Comparison of ENCODE assay signal across 14 cellular contexts in genomic region chr7:138244606-138245005, GRCh38.
DNase-seq lines count a peak whose midpoint lies in the region; ATAC-seq, FAIRE-seq and TF ChIP-seq lines count a peak whose summit lies in the region.
"Had no signal": no experiment of that assay in that cellular context is flagged by ENCODE, and none has a peak within 500 bp of the region (broad histone marks: within the 10 kb centered on the region; RNA-seq: fewer than 3 reads in every experiment).

No MANE protein-coding gene starts in this region.

- H3K27ac ChIP-seq in H1 (ENCODE audit: low read depth, low read length): peak overlapping the region; percentile 64; the same call in 1 of the 2 replicates
- H3K27ac ChIP-seq in right lobe of liver: peak overlapping the region in 2 of 3 donors; percentile 69 to 70

- 88% methylated on average over 5 of the region's 5 CpGs; no CpG with 5 or more reads in 1 of the 2 experiments for WGBS in H1 (ENCODE audit: extremely low coverage in 1 of 2, insufficient coverage in 1 of 2, insufficient read length in 1 of 2, insufficient replicate concordance in 2 of 2, low coverage in 1 of 2, low lambda C conversion rate in 2 of 2, missing lambda C conversion rate in 1 of 2), 2 experiments
- WGBS in right lobe of liver (ENCODE audit: insufficient coverage, low coverage, low lambda C conversion rate, missing lambda C conversion rate): 63% methylated on average over 5 of the region's 5 CpGs

- H3K9me3 ChIP-seq in H1 (ENCODE audit: insufficient read depth in 2 of 2, low read depth in 1 of 2, low read length in 1 of 2) (no peaks in the 10 kb centered on the region), right lobe of liver (peaks cover 0 to 3% (median 0%) of the 10 kb centered on the region in 4 donors)

- H3K18ac ChIP-seq in H1 (ENCODE audit: extremely low read depth, low read length): peak overlapping the region; percentile 99; the same call in 1 of the 2 replicates

- no peaks in the 10 kb centered on the region for H3K79me1 ChIP-seq in H1 (ENCODE audit: low read depth, low read length)

- ATAC-seq in right lobe of liver: no peak
- no peak for ATAC-seq in HG02884 (IDR thresholded peaks at IDR 0.05; ENCODE audit: unreplicated experiment)
- no peak for ATAC-seq in GM18870 (IDR thresholded peaks at IDR 0.05; ENCODE audit: unreplicated experiment)
- ATAC-seq: HCT116 had no signal

- FAIRE-seq in H1 (lab: Jason Lieb, UNC): no peak

- H3K27me3 Mint-ChIP-seq in HFFc6 (ENCODE audit: insufficient read depth) (no peaks in the 10 kb centered on the region), type B pancreatic cell (no peaks in the 10 kb centered on the region)
- H3K27me3 Mint-ChIP-seq: CD4-positive, alpha-beta T cell had no signal

- no peaks in the 10 kb centered on the region for H3K79me2 ChIP-seq in H1 (ENCODE audit: control insufficient read depth in 1 of 2, insufficient read depth in 2 of 2, low read length in 2 of 2)

- H3K36me3 ChIP-seq in H1 (ENCODE audit: control insufficient read depth in 2 of 4, insufficient read depth in 4 of 4, low read length in 3 of 4) (no peaks in the 10 kb centered on the region), right lobe of liver (no peaks in the 10 kb centered on the region)

- intact Hi-C loops in right lobe of liver (cut with DNase I): no loop called here

- H3K14ac ChIP-seq in H1 (ENCODE audit: insufficient read length): peak overlapping the region; percentile 19

- TF ChIP-seq POLR2A in H1 (IDR thresholded peaks at IDR 0.05; ENCODE audit: control extremely low read depth in 1 of 2, low read depth in 2 of 2, low read length in 2 of 2): no peak
- TF ChIP-seq POLR2A in right lobe of liver (IDR thresholded peaks at IDR 0.05): no peak

- H3K4me1 Mint-ChIP-seq in HFFc6 (ENCODE audit: low read depth): peaks cover 30% of the 10 kb centered on the region; the same call in 1 of the 2 replicates
- peaks cover 41% of the 10 kb centered on the region for H3K4me1 Mint-ChIP-seq in type B pancreatic cell (ENCODE audit: unreplicated experiment)

- H3K4ac ChIP-seq in H1 (replicated peaks; ENCODE audit: insufficient read length, low read depth, low read length): peak overlapping the region; percentile 95

- H3K4me2 ChIP-seq in H1 (ENCODE audit: insufficient read depth in 1 of 2, low read depth in 2 of 2, low read length in 2 of 2): no peak overlapping the region

- H2BK5ac ChIP-seq in H1 (ENCODE audit: low read depth, low read length): peak overlapping the region; percentile 99

- H3K9ac ChIP-seq in H1 (replicated peaks in 1 of 4; ENCODE audit: extremely low read depth in 1 of 4, low read depth in 3 of 4, low read length in 3 of 4): no peak overlapping the region

- H3K4me3 ChIP-seq in H1 (ENCODE audit: extremely low read depth in 1 of 4, insufficient read depth in 2 of 4, low read depth in 3 of 4, low read length in 4 of 4): no peak overlapping the region
- H3K4me3 ChIP-seq in right lobe of liver: no peak overlapping the region

- H3K27me3 ChIP-seq in H1 (replicated peaks in 1 of 4; ENCODE audit: control insufficient read depth in 3 of 4, extremely low read depth in 1 of 4, insufficient read depth in 3 of 4, low read length in 3 of 4): no peaks in the 10 kb centered on the region
- no peaks in the 10 kb centered on the region for H3K27me3 ChIP-seq in right lobe of liver

- peaks cover 9% of the 10 kb centered on the region for H3K9me3 Mint-ChIP-seq in HFFc6
- peaks cover 14% of the 10 kb centered on the region for H3K9me3 Mint-ChIP-seq in type B pancreatic cell

- TF ChIP-seq EP300 in H1 (IDR thresholded peaks at IDR 0.05; ENCODE audit: borderline replicate concordance in 1 of 2, low read depth in 2 of 2, low read length in 2 of 2): no peak

- H3K4me1 ChIP-seq in H1 (replicated peaks in 1 of 4; ENCODE audit: control insufficient read depth in 3 of 4, insufficient read depth in 4 of 4, low read length in 3 of 4): peaks cover 3 to 20% (median 11%) of the 10 kb centered on the region in 4 experiments; a peak in 6 of 7 replicates
- peaks cover 0 to 39% (median 10%) of the 10 kb centered on the region in 4 donors for H3K4me1 ChIP-seq in right lobe of liver

- no peak overlapping the region for H2BK15ac ChIP-seq in H1 (ENCODE audit: low read length)

- no peaks in the 10 kb centered on the region for H3K23me2 ChIP-seq in H1 (ENCODE audit: low read depth, low read length)

- POLR2A ChIA-PET in H1 (lab: Charles Lee; ENCODE audit: partially characterized antibody): interaction anchor here (0.9 to 2.0 kb wide), 7 partner anchors 11 to 266 kb away, joined by 3 to 9 read pairs (median 5); partner anchors contain the start of gene TRIM24

- H2BK120ac ChIP-seq in H1 (replicated peaks; ENCODE audit: low read depth, low read length): peak overlapping the region; percentile 99

- H3K56ac ChIP-seq in H1 (replicated peaks; ENCODE audit: insufficient read length, low read depth, low read length): peak overlapping the region; percentile 51

- H4K8ac ChIP-seq in H1 (ENCODE audit: extremely low read depth, insufficient read depth, low read length): no peak overlapping the region

- CTCF ChIA-PET in H1 (lab: Charles Lee; ENCODE audit: partially characterized antibody): no interaction called here

- TF ChIP-seq CTCF in HFFc6 (IDR thresholded peaks at IDR 0.05) (no peak), H1 (IDR thresholded peaks at IDR 0.05; ENCODE audit: control extremely low read depth in 1 of 3, insufficient read depth in 1 of 3, low read depth in 1 of 3, low read length in 3 of 3) (no peak), right lobe of liver (IDR thresholded peaks at IDR 0.05) (no peak), type B pancreatic cell (conservative IDR thresholded peaks at IDR 0.05) (no peak)

- no peak for DNase-seq in HFFc6
- no peak for DNase-seq in H1 (ENCODE audit: low read depth in 1 of 2, low spot score in 2 of 2)
- DNase-seq in right lobe of liver: no peak
- no peak for DNase-seq in type B pancreatic cell (ENCODE audit: extremely low spot score, unreplicated experiment)
- DNase-seq in NCI-H510A treated with DMSO at 0.1 percent for 48 hours (lab: John Stamatoyannopoulos, UW): no peak
- DNase-seq: CD4-positive, alpha-beta T cell; MV-4-11; NCI-H1417; NCI-H187 treated with DMSO at 0.1 percent for 48 hours; NK-92 treated with Interleukin-12 subunit alpha and Interleukin-12 subunit beta, amount 100 ng/mL, for 24 hours; SHP77 treated with DMSO at 0.1 percent for 48 hours had no signal

- H3K23ac ChIP-seq in H1 (ENCODE audit: insufficient read length): no peak overlapping the region

- H2BK20ac ChIP-seq in H1 (ENCODE audit: low read length): peak overlapping the region; percentile 96; the same call in 1 of the 2 replicates

- peak overlapping the region; percentile 97 for H4K91ac ChIP-seq in H1 (replicated peaks; ENCODE audit: insufficient read length, low read length)

- peak overlapping the region; percentile 34; the same call in 1 of the 2 replicates for H3K4me3 Mint-ChIP-seq in HFFc6
- H3K4me3 Mint-ChIP-seq in type B pancreatic cell: no peak overlapping the region
- H3K4me3 Mint-ChIP-seq: CD4-positive, alpha-beta T cell had no signal

- H2AK5ac ChIP-seq in H1 (ENCODE audit: low read depth, low read length): peak overlapping the region; percentile 91

- H3K27ac Mint-ChIP-seq in HFFc6: no peak overlapping the region; the same call in 1 of the 2 replicates
- peak overlapping the region; percentile 83 for H3K27ac Mint-ChIP-seq in type B pancreatic cell
- H3K27ac Mint-ChIP-seq: CD4-positive, alpha-beta T cell had no signal

- no peaks in the 10 kb centered on the region for H4K20me1 ChIP-seq in H1 (replicated peaks in 1 of 2; ENCODE audit: control insufficient read depth in 1 of 2, insufficient read depth in 2 of 2, low read length in 2 of 2)

- no peak for TF ChIP-seq RAD21 in H1 (IDR thresholded peaks at IDR 0.05 in 1 of 2, conservative IDR thresholded peaks at IDR 0.05 in 1 of 2; ENCODE audit: low read depth in 2 of 2, low read length in 2 of 2)

- peak overlapping the region; percentile 63 for H4K5ac ChIP-seq in H1 (ENCODE audit: insufficient read length, low read depth, low read length)

- no peak overlapping the region for H2AFZ ChIP-seq in H1 (ENCODE audit: low read length)

- H3K36me3 Mint-ChIP-seq in HFFc6 (ENCODE audit: low read depth) (peaks cover 7% of the 10 kb centered on the region; the same call in 1 of the 2 replicates), type B pancreatic cell (peaks cover 10% of the 10 kb centered on the region)

- peak overlapping the region; percentile 98 for H2BK12ac ChIP-seq in H1 (ENCODE audit: low read depth, low read length)

TF ChIP-seq in H1, 55 proteins besides CTCF, POLR2A, EP300 and RAD21:
- TF ChIP-seq SP1 (IDR thresholded peaks at IDR 0.05; ENCODE audit: low read depth, low read length) (no peak), ASH2L (IDR thresholded peaks at IDR 0.05; ENCODE audit: low read length) (no peak), RBBP5 (IDR thresholded peaks at IDR 0.05; ENCODE audit: borderline replicate concordance, low read depth, low read length) (no peak)
